Comparison of ENCODE assay signal across 9 cellular contexts in the genomic region with DNA sequence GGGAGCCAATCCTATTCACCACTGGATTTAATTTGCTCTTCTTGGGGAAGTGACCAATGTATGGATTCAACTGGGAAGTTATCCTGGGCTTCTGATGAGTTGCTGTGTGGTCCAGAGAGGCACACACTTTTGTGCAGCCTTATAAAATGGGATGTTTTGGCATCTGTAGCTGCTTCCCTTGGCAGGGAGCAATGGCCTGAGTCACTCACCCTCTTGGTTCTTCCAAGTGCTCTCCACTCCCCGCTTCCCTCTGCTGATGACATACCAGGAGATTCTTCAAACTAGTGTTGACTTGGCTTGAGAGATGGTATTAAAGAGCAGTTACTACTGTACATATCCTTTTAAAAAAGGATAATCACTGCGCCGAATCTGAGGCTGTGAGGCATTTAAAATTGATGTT.
DNase-seq lines count a peak whose midpoint lies in the region; ATAC-seq and TF ChIP-seq lines count a peak whose summit lies in the region.
"Had no signal": no experiment of that assay in that cellular context is flagged by ENCODE, and none has a peak within 500 bp of the region (broad histone marks: within the 10 kb centered on the region; RNA-seq: fewer than 3 reads in every experiment).

No MANE protein-coding gene starts in this region.

- H3K27ac ChIP-seq in thoracic aorta (no peak overlapping the region), suprapubic skin (no peak overlapping the region)

- ATAC-seq in Right ventricle myocardium superior (ENCODE audit: poor library complexity) (peak; percentile 93), thoracic aorta (ENCODE audit: insufficient number of reproducible peaks, low FRiP score, low read depth) (no peak)

- H3K4me1 ChIP-seq in thoracic aorta (ENCODE audit: control insufficient read depth in 1 of 2, low read depth in 2 of 2) = peaks cover 10 to 27% of the 10 kb centered on the region in 2 donors
- peaks cover 41% of the 10 kb centered on the region for H3K4me1 ChIP-seq in suprapubic skin

- no peaks in the 10 kb centered on the region for H3K36me3 ChIP-seq in thoracic aorta
- H3K36me3 ChIP-seq in suprapubic skin = no peaks in the 10 kb centered on the region

- no peak overlapping the region for H3K4me3 ChIP-seq in thoracic aorta
- H3K4me3 ChIP-seq in suprapubic skin = no peak overlapping the region

- H3K27me3 ChIP-seq in thoracic aorta (replicated peaks; ENCODE audit: insufficient read depth) (no peaks in the 10 kb centered on the region), suprapubic skin (no peaks in the 10 kb centered on the region)

- DNase-seq in HCEC 1CT (peak; percentile 84), amniotic stem cell (lab: John Stamatoyannopoulos, UW) (peak; percentile 41), Right ventricle myocardium superior (peak; percentile 49), thoracic aorta (ENCODE audit: low spot score) (peak; percentile 20), suprapubic skin (ENCODE audit: low spot score in 2 of 2) (no peak), LoVo (ENCODE audit: low spot score) (no peak), COR-L47 (lab: John Stamatoyannopoulos, UW) (no peak)
- DNase-seq: activated naive CD4-positive, alpha-beta T cell treated with Interleukin-2 at 50 U/mL for 16 hours; NCI-H2227 treated with DMSO at 0.1 percent for 48 hours had no signal

- intact Hi-C loops in Right ventricle myocardium superior (cut with DNase I) = no loop called here

- no peak for TF ChIP-seq EP300 in suprapubic skin (IDR thresholded peaks at IDR 0.05)

- H3K9me3 ChIP-seq in thoracic aorta (no peaks in the 10 kb centered on the region), suprapubic skin (no peaks in the 10 kb centered on the region)

- 42% methylated on average over 3 of the region's 3 CpGs for WGBS in suprapubic skin

- TF ChIP-seq CTCF in thoracic aorta (IDR thresholded peaks at IDR 0.05) (no peak), suprapubic skin (IDR thresholded peaks at IDR 0.05) (no peak)

- no peak for TF ChIP-seq POLR2A in suprapubic skin (IDR thresholded peaks at IDR 0.05)

Comparison
In these comparisons a context has a peak if more than half of its experiments do, and no peak if none do; other contexts are left out.
1. DNase-seq: peak in HCEC 1CT (single experiment), amniotic stem cell (single experiment), Right ventricle myocardium superior (single experiment) and thoracic aorta (single experiment); none in suprapubic skin (0 of 2), LoVo (single experiment) and COR-L47 (single experiment).